15 cellular contexts compared by ENCODE assay signal in genomic region chr14:98325761-98326160, GRCh38.
"Had no signal": no experiment of that assay in that cellular context is flagged by ENCODE, and none has a peak within 500 bp of the region (broad histone marks: within the 10 kb centered on the region; RNA-seq: fewer than 3 reads in every experiment).

No MANE protein-coding gene starts in this region.

- DNase-seq: activated gamma-delta T cell treated with Interleukin-2 at 50 U/mL for 16 hours; effector memory CD8-positive, alpha-beta T cell; immature natural killer cell; occipital lobe; stimulated activated CD4-positive, alpha-beta T cell treated with anti-CD3 and anti-CD28 coated beads, Interleukin-1b, Interleukin-23, amount 100 ng/mL, for 48 hours; stimulated activated CD8-positive, alpha-beta memory T cell treated with anti-CD3 and anti-CD28 coated beads, Interleukin-4, amount 100 ng/mL, for 48 hours; stimulated activated naive CD8-positive, alpha-beta T cell treated with anti-CD3 and anti-CD28 coated beads, Interleukin-15, Interleukin-2, amounts not matched to agents 100 U/mL and 50 U/mL, for 24 hours; substantia nigra; T1000 had no signal

- H3K4me1 ChIP-seq: tibial nerve had no signal

- H3K27ac Mint-ChIP-seq: activated naive CD4-positive, alpha-beta T cell treated with anti-CD3 and anti-CD28 coated beads, Interleukin-2, amount 50 U/mL, for 72 hours; effector memory CD8-positive, alpha-beta T cell; immature natural killer cell had no signal

- H3K4me3 ChIP-seq: tibial nerve had no signal

- H3K27ac ChIP-seq: epithelial cell of prostate, tibial nerve had no signal

- ATAC-seq: activated naive CD4-positive, alpha-beta T cell treated with anti-CD3 and anti-CD28 coated beads, Interleukin-2, amount 50 U/mL, for 72 hours; effector memory CD8-positive, alpha-beta T cell; left lobe of liver; stimulated activated naive CD8-positive, alpha-beta T cell treated with anti-CD3 and anti-CD28 coated beads, Interleukin-15, Interleukin-2, amounts not matched to agents 100 U/mL and 50 U/mL, for 24 hours had no signal

- H3K27me3 ChIP-seq: tibial nerve had no signal

- H3K36me3 ChIP-seq: tibial nerve had no signal

- H3K4me3 Mint-ChIP-seq: effector memory CD8-positive, alpha-beta T cell; immature natural killer cell had no signal

- FAIRE-seq: frontal cortex, urothelium cell line had no signal

- H3K27me3 Mint-ChIP-seq: effector memory CD8-positive, alpha-beta T cell had no signal
